Comparison of ENCODE assay signal across 1 cellular context in genomic region chr22:40813912-40814315, GRCh38.
A peak's percentile ranks its signal among the peaks of the same experiment; 100 is the strongest.
TF ChIP-seq lines count a peak whose summit lies in the region.

No MANE protein-coding gene starts in this region.

TF ChIP-seq in K562, 482 proteins besides CTCF, POLR2A, EP300 and RAD21 (continued from another document and continues in another):
- TF ChIP-seq, protein P1, sequence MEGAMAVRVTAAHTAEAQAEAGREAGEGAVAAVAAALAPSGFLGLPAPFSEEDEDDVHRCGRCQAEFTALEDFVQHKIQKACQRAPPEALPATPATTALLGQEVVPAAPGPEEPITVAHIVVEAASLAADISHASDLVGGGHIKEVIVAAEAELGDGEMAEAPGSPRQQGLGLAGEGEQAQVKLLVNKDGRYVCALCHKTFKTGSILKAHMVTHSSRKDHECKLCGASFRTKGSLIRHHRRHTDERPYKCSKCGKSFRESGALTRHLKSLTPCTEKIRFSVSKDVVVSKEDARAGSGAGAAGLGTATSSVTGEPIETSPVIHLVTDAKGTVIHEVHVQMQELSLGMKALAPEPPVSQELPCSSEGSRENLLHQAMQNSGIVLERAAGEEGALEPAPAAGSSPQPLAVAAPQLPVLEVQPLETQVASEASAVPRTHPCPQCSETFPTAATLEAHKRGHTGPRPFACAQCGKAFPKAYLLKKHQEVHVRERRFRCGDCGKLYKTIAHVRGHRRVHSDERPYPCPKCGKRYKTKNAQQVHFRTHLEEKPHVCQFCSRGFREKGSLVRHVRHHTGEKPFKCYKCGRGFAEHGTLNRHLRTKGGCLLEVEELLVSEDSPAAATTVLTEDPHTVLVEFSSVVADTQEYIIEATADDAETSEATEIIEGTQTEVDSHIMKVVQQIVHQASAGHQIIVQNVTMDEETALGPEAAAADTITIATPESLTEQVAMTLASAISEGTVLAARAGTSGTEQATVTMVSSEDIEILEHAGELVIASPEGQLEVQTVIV (CRISPR knock-in tag; IDR thresholded peaks at IDR 0.05; ENCODE audit: borderline replicate concordance), result peak; percentile 91
- TF ChIP-seq SMAD1 (IDR thresholded peaks at IDR 0.05; ENCODE audit: low read depth, low read length, partially characterized antibody) (no peak), ZKSCAN1 (IDR thresholded peaks at IDR 0.05; ENCODE audit: low read depth, low read length) (no peak), ZNF217 (CRISPR knock-in tag; IDR thresholded peaks at IDR 0.05) (no peak), BCL6 (CRISPR knock-in tag; IDR thresholded peaks at IDR 0.05) (peak; percentile 98), CAMTA2 (CRISPR knock-in tag; conservative IDR thresholded peaks at IDR 0.05) (peak; percentile 93; the same call in 1 of the 2 replicates), FOXM1 (IDR thresholded peaks at IDR 0.05; ENCODE audit: low read depth) (peak; percentile 97), FOXM1 (CRISPR knock-in tag; IDR thresholded peaks at IDR 0.05; ENCODE audit: low read depth) (no peak), SMARCC2 (IDR thresholded peaks at IDR 0.05; ENCODE audit: low read depth) (peak; percentile 96), U2AF2 (optimal IDR thresholded peaks at IDR 0.05; ENCODE audit: low read depth, low read length) (no peak), PTTG1 (tag; IDR thresholded peaks at IDR 0.05; ENCODE audit: low read depth) (peak; percentile 100), ELF1 (tag; IDR thresholded peaks at IDR 0.05) (peak; percentile 82), ELF2 (CRISPR knock-in tag; IDR thresholded peaks at IDR 0.05) (peak; percentile 95), FUS (optimal IDR thresholded peaks at IDR 0.05; ENCODE audit: low read depth, low read length) (no peak), ZBTB17 (CRISPR knock-in tag; IDR thresholded peaks at IDR 0.05) (peak; percentile 98), TBL1XR1 (IDR thresholded peaks at IDR 0.05; ENCODE audit: low read length in 2 of 2) (peak in 1 of 2 experiments; percentile 88; a peak in 2 of 4 replicates), ZNF696 (CRISPR knock-in tag; conservative IDR thresholded peaks at IDR 0.05) (peak; percentile 94), ARID2 (IDR thresholded peaks at IDR 0.05) (no peak), KDM1A (IDR thresholded peaks at IDR 0.05) (peak; percentile 67 to 69; a peak in 3 of 4 replicates), CCNT2 (IDR thresholded peaks at IDR 0.05; ENCODE audit: borderline replicate concordance, extremely low read depth, insufficient read length, low read depth, low read length) (peak; percentile 96), NCOR1 (IDR thresholded peaks at IDR 0.05) (peak; percentile 97), ZEB2 (IDR thresholded peaks at IDR 0.05) (peak; percentile 30; the same call in 1 of the 2 replicates), ZNF143 (CRISPR knock-in tag; IDR thresholded peaks at IDR 0.05) (no peak), ZNF239 (CRISPR knock-in tag; IDR thresholded peaks at IDR 0.05) (peak; percentile 98), PCBP1 (IDR thresholded peaks at IDR 0.05; ENCODE audit: low read depth, low read length, poor library complexity, severe bottlenecking) (no peak), TEAD2 (tag; IDR thresholded peaks at IDR 0.05) (peak; percentile 99), MEF2D (tag; conservative IDR thresholded peaks at IDR 0.05; ENCODE audit: low read depth) (peak; percentile 100), HMBOX1 (IDR thresholded peaks at IDR 0.05) (no peak; the same call in 1 of the 2 replicates), CREB5 (CRISPR knock-in tag; IDR thresholded peaks at IDR 0.05) (peak; percentile 99), ZNF699 (CRISPR knock-in tag; IDR thresholded peaks at IDR 0.05; ENCODE audit: insufficient replicate concordance) (peak; percentile 97), IFI16 (CRISPR knock-in tag; IDR thresholded peaks at IDR 0.05) (peak; percentile 99), ZNF253 (CRISPR knock-in tag; conservative IDR thresholded peaks at IDR 0.05) (peak; percentile 89), SRSF1 (IDR thresholded peaks at IDR 0.05; ENCODE audit: low read depth, low read length) (no peak), ETV1 (tag; conservative IDR thresholded peaks at IDR 0.05; ENCODE audit: low read depth) (peak; percentile 98)
- TF ChIP-seq, protein P2, sequence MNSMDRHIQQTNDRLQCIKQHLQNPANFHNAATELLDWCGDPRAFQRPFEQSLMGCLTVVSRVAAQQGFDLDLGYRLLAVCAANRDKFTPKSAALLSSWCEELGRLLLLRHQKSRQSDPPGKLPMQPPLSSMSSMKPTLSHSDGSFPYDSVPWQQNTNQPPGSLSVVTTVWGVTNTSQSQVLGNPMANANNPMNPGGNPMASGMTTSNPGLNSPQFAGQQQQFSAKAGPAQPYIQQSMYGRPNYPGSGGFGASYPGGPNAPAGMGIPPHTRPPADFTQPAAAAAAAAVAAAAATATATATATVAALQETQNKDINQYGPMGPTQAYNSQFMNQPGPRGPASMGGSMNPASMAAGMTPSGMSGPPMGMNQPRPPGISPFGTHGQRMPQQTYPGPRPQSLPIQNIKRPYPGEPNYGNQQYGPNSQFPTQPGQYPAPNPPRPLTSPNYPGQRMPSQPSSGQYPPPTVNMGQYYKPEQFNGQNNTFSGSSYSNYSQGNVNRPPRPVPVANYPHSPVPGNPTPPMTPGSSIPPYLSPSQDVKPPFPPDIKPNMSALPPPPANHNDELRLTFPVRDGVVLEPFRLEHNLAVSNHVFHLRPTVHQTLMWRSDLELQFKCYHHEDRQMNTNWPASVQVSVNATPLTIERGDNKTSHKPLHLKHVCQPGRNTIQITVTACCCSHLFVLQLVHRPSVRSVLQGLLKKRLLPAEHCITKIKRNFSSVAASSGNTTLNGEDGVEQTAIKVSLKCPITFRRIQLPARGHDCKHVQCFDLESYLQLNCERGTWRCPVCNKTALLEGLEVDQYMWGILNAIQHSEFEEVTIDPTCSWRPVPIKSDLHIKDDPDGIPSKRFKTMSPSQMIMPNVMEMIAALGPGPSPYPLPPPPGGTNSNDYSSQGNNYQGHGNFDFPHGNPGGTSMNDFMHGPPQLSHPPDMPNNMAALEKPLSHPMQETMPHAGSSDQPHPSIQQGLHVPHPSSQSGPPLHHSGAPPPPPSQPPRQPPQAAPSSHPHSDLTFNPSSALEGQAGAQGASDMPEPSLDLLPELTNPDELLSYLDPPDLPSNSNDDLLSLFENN (IDR thresholded peaks at IDR 0.05; ENCODE audit: low read depth in 2 of 2, low read length in 2 of 2), result peak in 1 of 2 experiments; percentile 93; a peak in 2 of 4 replicates
- TF ChIP-seq, protein P3, sequence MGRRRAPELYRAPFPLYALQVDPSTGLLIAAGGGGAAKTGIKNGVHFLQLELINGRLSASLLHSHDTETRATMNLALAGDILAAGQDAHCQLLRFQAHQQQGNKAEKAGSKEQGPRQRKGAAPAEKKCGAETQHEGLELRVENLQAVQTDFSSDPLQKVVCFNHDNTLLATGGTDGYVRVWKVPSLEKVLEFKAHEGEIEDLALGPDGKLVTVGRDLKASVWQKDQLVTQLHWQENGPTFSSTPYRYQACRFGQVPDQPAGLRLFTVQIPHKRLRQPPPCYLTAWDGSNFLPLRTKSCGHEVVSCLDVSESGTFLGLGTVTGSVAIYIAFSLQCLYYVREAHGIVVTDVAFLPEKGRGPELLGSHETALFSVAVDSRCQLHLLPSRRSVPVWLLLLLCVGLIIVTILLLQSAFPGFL (CRISPR knock-in tag; IDR thresholded peaks at IDR 0.05), result no peak
- TF ChIP-seq, protein P4, sequence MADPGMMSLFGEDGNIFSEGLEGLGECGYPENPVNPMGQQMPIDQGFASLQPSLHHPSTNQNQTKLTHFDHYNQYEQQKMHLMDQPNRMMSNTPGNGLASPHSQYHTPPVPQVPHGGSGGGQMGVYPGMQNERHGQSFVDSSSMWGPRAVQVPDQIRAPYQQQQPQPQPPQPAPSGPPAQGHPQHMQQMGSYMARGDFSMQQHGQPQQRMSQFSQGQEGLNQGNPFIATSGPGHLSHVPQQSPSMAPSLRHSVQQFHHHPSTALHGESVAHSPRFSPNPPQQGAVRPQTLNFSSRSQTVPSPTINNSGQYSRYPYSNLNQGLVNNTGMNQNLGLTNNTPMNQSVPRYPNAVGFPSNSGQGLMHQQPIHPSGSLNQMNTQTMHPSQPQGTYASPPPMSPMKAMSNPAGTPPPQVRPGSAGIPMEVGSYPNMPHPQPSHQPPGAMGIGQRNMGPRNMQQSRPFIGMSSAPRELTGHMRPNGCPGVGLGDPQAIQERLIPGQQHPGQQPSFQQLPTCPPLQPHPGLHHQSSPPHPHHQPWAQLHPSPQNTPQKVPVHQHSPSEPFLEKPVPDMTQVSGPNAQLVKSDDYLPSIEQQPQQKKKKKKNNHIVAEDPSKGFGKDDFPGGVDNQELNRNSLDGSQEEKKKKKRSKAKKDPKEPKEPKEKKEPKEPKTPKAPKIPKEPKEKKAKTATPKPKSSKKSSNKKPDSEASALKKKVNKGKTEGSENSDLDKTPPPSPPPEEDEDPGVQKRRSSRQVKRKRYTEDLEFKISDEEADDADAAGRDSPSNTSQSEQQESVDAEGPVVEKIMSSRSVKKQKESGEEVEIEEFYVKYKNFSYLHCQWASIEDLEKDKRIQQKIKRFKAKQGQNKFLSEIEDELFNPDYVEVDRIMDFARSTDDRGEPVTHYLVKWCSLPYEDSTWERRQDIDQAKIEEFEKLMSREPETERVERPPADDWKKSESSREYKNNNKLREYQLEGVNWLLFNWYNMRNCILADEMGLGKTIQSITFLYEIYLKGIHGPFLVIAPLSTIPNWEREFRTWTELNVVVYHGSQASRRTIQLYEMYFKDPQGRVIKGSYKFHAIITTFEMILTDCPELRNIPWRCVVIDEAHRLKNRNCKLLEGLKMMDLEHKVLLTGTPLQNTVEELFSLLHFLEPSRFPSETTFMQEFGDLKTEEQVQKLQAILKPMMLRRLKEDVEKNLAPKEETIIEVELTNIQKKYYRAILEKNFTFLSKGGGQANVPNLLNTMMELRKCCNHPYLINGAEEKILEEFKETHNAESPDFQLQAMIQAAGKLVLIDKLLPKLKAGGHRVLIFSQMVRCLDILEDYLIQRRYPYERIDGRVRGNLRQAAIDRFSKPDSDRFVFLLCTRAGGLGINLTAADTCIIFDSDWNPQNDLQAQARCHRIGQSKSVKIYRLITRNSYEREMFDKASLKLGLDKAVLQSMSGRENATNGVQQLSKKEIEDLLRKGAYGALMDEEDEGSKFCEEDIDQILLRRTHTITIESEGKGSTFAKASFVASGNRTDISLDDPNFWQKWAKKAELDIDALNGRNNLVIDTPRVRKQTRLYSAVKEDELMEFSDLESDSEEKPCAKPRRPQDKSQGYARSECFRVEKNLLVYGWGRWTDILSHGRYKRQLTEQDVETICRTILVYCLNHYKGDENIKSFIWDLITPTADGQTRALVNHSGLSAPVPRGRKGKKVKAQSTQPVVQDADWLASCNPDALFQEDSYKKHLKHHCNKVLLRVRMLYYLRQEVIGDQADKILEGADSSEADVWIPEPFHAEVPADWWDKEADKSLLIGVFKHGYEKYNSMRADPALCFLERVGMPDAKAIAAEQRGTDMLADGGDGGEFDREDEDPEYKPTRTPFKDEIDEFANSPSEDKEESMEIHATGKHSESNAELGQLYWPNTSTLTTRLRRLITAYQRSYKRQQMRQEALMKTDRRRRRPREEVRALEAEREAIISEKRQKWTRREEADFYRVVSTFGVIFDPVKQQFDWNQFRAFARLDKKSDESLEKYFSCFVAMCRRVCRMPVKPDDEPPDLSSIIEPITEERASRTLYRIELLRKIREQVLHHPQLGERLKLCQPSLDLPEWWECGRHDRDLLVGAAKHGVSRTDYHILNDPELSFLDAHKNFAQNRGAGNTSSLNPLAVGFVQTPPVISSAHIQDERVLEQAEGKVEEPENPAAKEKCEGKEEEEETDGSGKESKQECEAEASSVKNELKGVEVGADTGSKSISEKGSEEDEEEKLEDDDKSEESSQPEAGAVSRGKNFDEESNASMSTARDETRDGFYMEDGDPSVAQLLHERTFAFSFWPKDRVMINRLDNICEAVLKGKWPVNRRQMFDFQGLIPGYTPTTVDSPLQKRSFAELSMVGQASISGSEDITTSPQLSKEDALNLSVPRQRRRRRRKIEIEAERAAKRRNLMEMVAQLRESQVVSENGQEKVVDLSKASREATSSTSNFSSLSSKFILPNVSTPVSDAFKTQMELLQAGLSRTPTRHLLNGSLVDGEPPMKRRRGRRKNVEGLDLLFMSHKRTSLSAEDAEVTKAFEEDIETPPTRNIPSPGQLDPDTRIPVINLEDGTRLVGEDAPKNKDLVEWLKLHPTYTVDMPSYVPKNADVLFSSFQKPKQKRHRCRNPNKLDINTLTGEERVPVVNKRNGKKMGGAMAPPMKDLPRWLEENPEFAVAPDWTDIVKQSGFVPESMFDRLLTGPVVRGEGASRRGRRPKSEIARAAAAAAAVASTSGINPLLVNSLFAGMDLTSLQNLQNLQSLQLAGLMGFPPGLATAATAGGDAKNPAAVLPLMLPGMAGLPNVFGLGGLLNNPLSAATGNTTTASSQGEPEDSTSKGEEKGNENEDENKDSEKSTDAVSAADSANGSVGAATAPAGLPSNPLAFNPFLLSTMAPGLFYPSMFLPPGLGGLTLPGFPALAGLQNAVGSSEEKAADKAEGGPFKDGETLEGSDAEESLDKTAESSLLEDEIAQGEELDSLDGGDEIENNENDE (IDR thresholded peaks at IDR 0.05; ENCODE audit: low read depth, low read length), result no peak
- TF ChIP-seq, protein P5, sequence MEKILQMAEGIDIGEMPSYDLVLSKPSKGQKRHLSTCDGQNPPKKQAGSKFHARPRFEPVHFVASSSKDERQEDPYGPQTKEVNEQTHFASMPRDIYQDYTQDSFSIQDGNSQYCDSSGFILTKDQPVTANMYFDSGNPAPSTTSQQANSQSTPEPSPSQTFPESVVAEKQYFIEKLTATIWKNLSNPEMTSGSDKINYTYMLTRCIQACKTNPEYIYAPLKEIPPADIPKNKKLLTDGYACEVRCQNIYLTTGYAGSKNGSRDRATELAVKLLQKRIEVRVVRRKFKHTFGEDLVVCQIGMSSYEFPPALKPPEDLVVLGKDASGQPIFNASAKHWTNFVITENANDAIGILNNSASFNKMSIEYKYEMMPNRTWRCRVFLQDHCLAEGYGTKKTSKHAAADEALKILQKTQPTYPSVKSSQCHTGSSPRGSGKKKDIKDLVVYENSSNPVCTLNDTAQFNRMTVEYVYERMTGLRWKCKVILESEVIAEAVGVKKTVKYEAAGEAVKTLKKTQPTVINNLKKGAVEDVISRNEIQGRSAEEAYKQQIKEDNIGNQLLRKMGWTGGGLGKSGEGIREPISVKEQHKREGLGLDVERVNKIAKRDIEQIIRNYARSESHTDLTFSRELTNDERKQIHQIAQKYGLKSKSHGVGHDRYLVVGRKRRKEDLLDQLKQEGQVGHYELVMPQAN (IDR thresholded peaks at IDR 0.05; ENCODE audit: borderline replicate concordance), result no peak
